21 cellular contexts compared by ENCODE assay signal in the genomic region with DNA sequence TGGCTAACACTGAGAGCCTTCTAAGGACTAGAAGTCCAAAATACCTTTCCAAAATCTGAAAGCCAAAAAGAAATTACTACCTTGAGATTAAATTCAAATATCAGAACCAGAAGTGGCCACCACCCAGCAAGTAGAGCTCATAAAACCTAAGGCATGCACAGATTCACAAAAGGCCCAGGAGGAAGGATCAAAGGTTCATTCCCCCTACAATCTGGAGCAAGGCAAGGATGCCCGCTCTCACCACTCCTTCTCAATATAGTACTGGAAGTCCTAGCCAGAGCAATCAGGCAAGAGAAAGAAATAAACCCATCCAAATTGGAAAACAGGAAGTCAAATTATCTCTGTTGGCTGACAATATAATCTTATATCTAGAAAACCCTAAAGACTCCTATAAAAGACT. TPM values are rescaled to one million over a fixed set of nuclear protein-coding genes. Genes with fewer than 3 reads are reported as not detected.
DNase-seq lines count a peak whose midpoint lies in the region; ATAC-seq, FAIRE-seq and TF ChIP-seq lines count a peak whose summit lies in the region.
"Had no signal": no experiment of that assay in that cellular context is flagged by ENCODE, and none has a peak within 500 bp of the region (broad histone marks: within the 10 kb centered on the region; RNA-seq: fewer than 3 reads in every experiment).

No MANE protein-coding gene starts in this region.

- H3K4me1 ChIP-seq in Karpas-422 (ENCODE audit: low read length), result no peaks in the 10 kb centered on the region
- peaks cover 10% of the 10 kb centered on the region for H3K4me1 ChIP-seq in hepatocyte (ENCODE audit: insufficient read depth)
- H3K4me1 ChIP-seq in mucosa of rectum (ENCODE audit: control insufficient read depth in 2 of 2, insufficient read depth in 2 of 2, low read length in 2 of 2), result peaks cover 8 to 30% of the 10 kb centered on the region in 2 donors
- peaks cover 3 to 39% (median 19%) of the 10 kb centered on the region in 4 donors for H3K4me1 ChIP-seq in transverse colon
- no peaks in the 10 kb centered on the region for H3K4me1 ChIP-seq in HepG2 (ENCODE audit: insufficient read depth, low read length)

- BruUV-seq in HepG2 (replicated peaks; lab: Mats Ljungman, UMichigan), result no TSS peak

- FAIRE-seq in HepG2 (lab: Jason Lieb, UNC), result no peak
- FAIRE-seq: GM12891, GM18507 had no signal

- H3K4me2 ChIP-seq in Karpas-422 (ENCODE audit: low read depth, low read length, poor library complexity, severe bottlenecking), result no peak overlapping the region
- H3K4me2 ChIP-seq in hepatocyte, result peak overlapping the region; percentile 6
- H3K4me2 ChIP-seq in HepG2 (ENCODE audit: low read depth, low read length), result no peak overlapping the region
- H3K4me2 ChIP-seq: GM23338 had no signal

- whole genome bisulfite sequencing in hepatocyte (ENCODE audit: low lambda C conversion rate, missing lambda C conversion rate), result 84% methylated on average over 1 of the region's 1 CpG
- WGBS in transverse colon (ENCODE audit: low coverage in 1 of 2), 2 donors, result 57% methylated on average over 1 of the region's 1 CpG; no CpG with 5 or more reads in 1 of the 2 donors
- 0% methylated on average over 1 of the region's 1 CpG for WGBS in HepG2 (ENCODE audit: low lambda C conversion rate)

- DNase-seq in Karpas-422 (peak; percentile 4), hepatocyte (ENCODE audit: low spot score) (no peak), transverse colon (peak; percentile 44), NCI-H2081 (lab: John Stamatoyannopoulos, UW) (no peak), HepG2 (ENCODE audit: low spot score) (no peak), NCI-H2196 treated with DMSO at 0.1 percent for 48 hours (lab: John Stamatoyannopoulos, UW; ENCODE audit: unreplicated experiment) (no peak)
- DNase-seq: 8988T; C1 segment of cervical spinal cord; Calu3; CD4-positive, alpha-beta memory T cell; COR-L47; GF-D8; H9 had no signal

- no peak for TF ChIP-seq POLR2A in transverse colon (IDR thresholded peaks at IDR 0.05)
- TF ChIP-seq POLR2A in HepG2 (IDR thresholded peaks at IDR 0.05; ENCODE audit: insufficient read depth in 1 of 2, low read depth in 2 of 2, low read length in 2 of 2), result no peak

- no peak for TF ChIP-seq RAD21 in HepG2 (CRISPR knock-in tag; IDR thresholded peaks at IDR 0.05)

- TF ChIP-seq CTCF in hepatocyte (IDR thresholded peaks at IDR 0.05; ENCODE audit: poor library complexity), result no peak
- no peak for TF ChIP-seq CTCF in transverse colon (IDR thresholded peaks at IDR 0.05)
- TF ChIP-seq CTCF in HepG2 (CRISPR knock-in tag; IDR thresholded peaks at IDR 0.05), result no peak

- in situ Hi-C loops in transverse colon (cut with MboI; ENCODE audit: low pct_ligation_motif_present in 1 of 4, low pct_unique_long_range_greater_than_20kb in 1 of 4, low sequenced_read_pairs in 3 of 4), result no loop called here
- in situ Hi-C loops in HepG2 (cut with HindIII; ENCODE audit: extremely low pct_ligation_motif_present, low pct_unique_long_range_greater_than_20kb), result no loop called here

- CTCF ChIA-PET in HepG2 (lab: Yijun Ruan, JAX; ENCODE audit: low intra/inter-chr PET ratio, low total read pairs), result no interaction called here

- H3K9me2 ChIP-seq in Karpas-422 (replicated peaks; ENCODE audit: insufficient read depth, low read length) (no peaks in the 10 kb centered on the region), hepatocyte (replicated peaks; ENCODE audit: insufficient read depth) (no peaks in the 10 kb centered on the region)

- H3K36me3 ChIP-seq in Karpas-422 (ENCODE audit: insufficient read depth, low read length) (no peaks in the 10 kb centered on the region), hepatocyte (replicated peaks; ENCODE audit: insufficient read depth, low read depth) (no peaks in the 10 kb centered on the region), mucosa of rectum (ENCODE audit: control insufficient read depth in 2 of 2, insufficient read depth in 2 of 2, low read length in 2 of 2) (no peaks in the 10 kb centered on the region), transverse colon (no peaks in the 10 kb centered on the region), HepG2 (replicated peaks in 1 of 2; ENCODE audit: control insufficient read depth in 1 of 2, insufficient read depth in 2 of 2, low read length in 2 of 2) (no peaks in the 10 kb centered on the region)

- H3K27ac ChIP-seq in Karpas-422 (ENCODE audit: low read length) (no peak overlapping the region), hepatocyte (peak overlapping the region; percentile 72), mucosa of rectum (ENCODE audit: low read depth in 2 of 2, low read length in 2 of 2) (peak overlapping the region; percentile 39 to 73), transverse colon (peak overlapping the region; percentile 67 to 75 (median 72)), HepG2 (ENCODE audit: extremely low read length, insufficient read depth, low read length) (no peak overlapping the region)

- intact Hi-C loops in transverse colon (cut with DNase I; ENCODE audit: low total_unique reads) (no loop called here), HepG2 (cut with micrococcal nuclease; ENCODE audit: unreplicated experiment) (no loop called here)

- H3K9me3 ChIP-seq in Karpas-422 (ENCODE audit: low read length), result no peaks in the 10 kb centered on the region
- H3K9me3 ChIP-seq in hepatocyte (ENCODE audit: low read depth), result no peaks in the 10 kb centered on the region
- no peaks in the 10 kb centered on the region for H3K9me3 ChIP-seq in mucosa of rectum (ENCODE audit: control insufficient read depth in 2 of 2, low read length in 2 of 2)
- no peaks in the 10 kb centered on the region for H3K9me3 ChIP-seq in transverse colon
- no peaks in the 10 kb centered on the region for H3K9me3 ChIP-seq in HepG2 (ENCODE audit: low read length)

- POLR2A ChIA-PET in HepG2 (lab: Yijun Ruan, JAX), result no interaction called here

- H3K79me2 ChIP-seq in Karpas-422 (ENCODE audit: low read length) (no peaks in the 10 kb centered on the region), hepatocyte (peaks cover 31% of the 10 kb centered on the region), HepG2 (ENCODE audit: insufficient read depth, low read length) (no peaks in the 10 kb centered on the region)

- no peak for ATAC-seq in HepG2
- no peak for ATAC-seq in HG02763 (IDR thresholded peaks at IDR 0.05; ENCODE audit: unreplicated experiment)
- ATAC-seq: GM23338, HCT116 had no signal

- no peaks in the 10 kb centered on the region for H3K27me3 ChIP-seq in Karpas-422 (ENCODE audit: low read length)
- no peaks in the 10 kb centered on the region for H3K27me3 ChIP-seq in hepatocyte
- H3K27me3 ChIP-seq in mucosa of rectum (ENCODE audit: control insufficient read depth in 2 of 2, insufficient read depth in 2 of 2, low read length in 2 of 2), result no peaks in the 10 kb centered on the region
- peaks cover 12% of the 10 kb centered on the region for H3K27me3 ChIP-seq in transverse colon
- no peaks in the 10 kb centered on the region for H3K27me3 ChIP-seq in HepG2 (ENCODE audit: control insufficient read depth in 1 of 2, insufficient read depth in 2 of 2, low read length in 2 of 2)

- H3K4me3 ChIP-seq in Karpas-422 (ENCODE audit: low read length) (no peak overlapping the region), hepatocyte (no peak overlapping the region), mucosa of rectum (ENCODE audit: low read length in 2 of 2) (peak overlapping the region in 1 of 2 donors; percentile 26), transverse colon (no peak overlapping the region), HepG2 (replicated peaks in 1 of 3; ENCODE audit: insufficient read depth in 1 of 3, low read depth in 2 of 3, low read length in 3 of 3) (no peak overlapping the region)
- H3K4me3 ChIP-seq: GM23338 had no signal

- no peaks in the 10 kb centered on the region for H4K20me1 ChIP-seq in Karpas-422 (ENCODE audit: insufficient read depth, low read depth, low read length)
- H4K20me1 ChIP-seq in hepatocyte (ENCODE audit: insufficient read depth, poor library complexity, severe bottlenecking), result no peaks in the 10 kb centered on the region
- no peaks in the 10 kb centered on the region for H4K20me1 ChIP-seq in HepG2 (ENCODE audit: insufficient read depth, low read length)

- H3K9ac ChIP-seq in Karpas-422 (ENCODE audit: low read length) (no peak overlapping the region), mucosa of rectum (ENCODE audit: low read depth in 1 of 2, low read length in 2 of 2) (no peak overlapping the region), HepG2 (ENCODE audit: insufficient read depth, low read depth, low read length) (no peak overlapping the region)

- no peak for TF ChIP-seq EP300 in transverse colon (IDR thresholded peaks at IDR 0.05; ENCODE audit: low read depth)
- TF ChIP-seq EP300 in HepG2 (IDR thresholded peaks at IDR 0.05; ENCODE audit: low read depth in 2 of 2, low read length in 2 of 2), result no peak
- TF ChIP-seq EP300 in HepG2 (CRISPR knock-in tag; IDR thresholded peaks at IDR 0.05; ENCODE audit: borderline replicate concordance), result no peak

- H2AFZ ChIP-seq in Karpas-422 (ENCODE audit: low read length) (no peak overlapping the region), hepatocyte (no peak overlapping the region), HepG2 (ENCODE audit: low read length) (no peak overlapping the region)
- H2AFZ ChIP-seq: GM23338 had no signal

RNA-seq across cellular contexts. Expression of gene RASEF, which starts 6.0 kb away (rescaled TPM):
- 0.04 and 0.15 TPM in 2 replicates for total RNA-seq in Karpas-422 (2014; rRNA removed; shearing (Covaris generic); ENCODE audit: low replicate concordance)
- total RNA-seq in hepatocyte, result 18.1 and 18.9 TPM in 2 replicates
- polyA plus RNA-seq in hepatocyte, result 11.1 and 13.0 TPM in 2 replicates
- 100 to 1,000 TPM in 2 of 4 donors, 10 to 100 TPM in 2; 69.9 to 189 (median 105) TPM for total RNA-seq in transverse colon
- 0.03 and 0.07 TPM in 2 replicates for total RNA-seq in HepG2 (2016; rRNA removed; fragmentation: Illumina TruSeq; extraction: Trizol)
- not detected in 2 replicates for total RNA-seq in HepG2 (2016; cell fraction: cytosol; rRNA removed; fragmentation: Illumina TruSeq; extraction: Trizol; ENCODE audit: low read depth)
- 0.04 and 0.06 TPM in 2 replicates for total RNA-seq in HepG2 (2016; cell fraction: insoluble cytoplasmic fraction; rRNA removed; fragmentation: Illumina TruSeq; extraction: Trizol)
- not detected in 2 replicates for total RNA-seq in HepG2 (2016; cell fraction: membrane; rRNA removed; fragmentation: Illumina TruSeq; extraction: Trizol)
- not detected in 2 replicates for total RNA-seq in HepG2 (2016; cell fraction: nucleus; rRNA removed; fragmentation: Illumina TruSeq; extraction: Trizol)
- polyA plus RNA-seq in HepG2 (2011; rRNA removed), result 0.01 TPM in 1 of 2 replicates, not detected in the other
- not detected in 2 replicates for polyA plus RNA-seq in HepG2 (2011; cell fraction: cytosol; rRNA removed)
- polyA plus RNA-seq in HepG2 (2011; cell fraction: nucleus; rRNA removed), result 0.03 and 0.08 TPM in 2 replicates
- polyA plus RNA-seq in HepG2 (2012), result not detected in 2 replicates
- polyA plus RNA-seq in HepG2 (2016; cell fraction: cytosol; fragmentation: Illumina TruSeq; extraction: Trizol; ENCODE audit: low read depth), result not detected in 2 replicates
- not detected in 2 replicates for polyA plus RNA-seq in HepG2 (2016; cell fraction: insoluble cytoplasmic fraction; fragmentation: Illumina TruSeq; extraction: Trizol; ENCODE audit: low read depth)
- not detected in 2 replicates for polyA plus RNA-seq in HepG2 (2016; cell fraction: membrane; fragmentation: Illumina TruSeq; extraction: Trizol; ENCODE audit: low read depth)
- not detected in 2 replicates for polyA plus RNA-seq in HepG2 (2016; cell fraction: nucleus; fragmentation: Illumina TruSeq; extraction: Trizol; ENCODE audit: insufficient read depth, low read depth)
- polyA minus RNA-seq in HepG2 (2011; rRNA and poly(A)+ RNA removed; ENCODE audit: low replicate concordance), result 4.4 TPM in 1 of 2 replicates, not detected in the other
- not detected in 2 replicates for polyA minus RNA-seq in HepG2 (2011; cell fraction: cytosol; rRNA and poly(A)+ RNA removed)
- polyA minus RNA-seq in HepG2 (2011; cell fraction: nucleus; rRNA and poly(A)+ RNA removed), result 0.12 and 0.26 TPM in 2 replicates
- total RNA-seq: CD4-positive, alpha-beta memory T cell; G401 had no signal
- polyA plus RNA-seq: BJ; CD4-positive, alpha-beta memory T cell had no signal

Comparison
In these comparisons a context has a peak if more than half of its experiments do, and no peak if none do; other contexts are left out.
1. DNase-seq: peak in Karpas-422 (single experiment) and transverse colon (single experiment); none in hepatocyte (single experiment), NCI-H2081 (0 of 2), HepG2 (single experiment) and NCI-H2196 treated with DMSO at 0.1 percent for 48 hours (single experiment).
2. H3K27ac ChIP-seq: peak in hepatocyte (single experiment), mucosa of rectum (2 of 2) and transverse colon (4 of 4); none in Karpas-422 (single experiment) and HepG2 (single experiment).
3. RNA of gene RASEF, which starts 6.0 kb away (total RNA-seq): 69.9 to 189 TPM in transverse colon and 18.1 to 18.9 TPM in hepatocyte; 0.04 to 0.15 TPM in Karpas-422 and 0.03 to 0.07 TPM in HepG2; every median in the first group is over 10 times any median in the second.